ENCODE assay signal across 17 cellular contexts in the genomic region with DNA sequence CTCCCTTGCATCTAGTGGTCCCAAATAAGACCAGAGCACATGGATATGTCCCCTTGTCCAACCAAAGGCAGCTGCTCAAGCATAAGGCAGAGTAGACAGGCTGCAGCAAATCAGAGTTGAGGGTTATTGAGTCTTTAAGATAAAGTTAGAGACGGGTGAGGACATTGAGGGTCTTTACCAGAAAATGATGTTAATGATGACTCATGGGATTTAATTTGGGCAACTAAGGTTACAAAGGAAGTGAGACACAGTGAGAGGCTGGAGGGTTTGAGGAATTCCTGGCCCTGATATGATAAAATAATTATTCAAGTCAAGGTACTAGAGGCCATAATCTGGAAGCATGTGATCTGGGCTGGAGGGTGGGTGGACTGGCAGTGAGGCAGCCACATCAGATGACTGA.
DNase-seq lines count a peak whose midpoint lies in the region; ATAC-seq, FAIRE-seq and TF ChIP-seq lines count a peak whose summit lies in the region.
"Had no signal": no experiment of that assay in that cellular context is flagged by ENCODE, and none has a peak within 500 bp of the region (broad histone marks: within the 10 kb centered on the region; RNA-seq: fewer than 3 reads in every experiment).

No MANE protein-coding gene starts in this region.

- H3K9ac ChIP-seq in IMR-90 (ENCODE audit: low read depth, low read length) (no peak overlapping the region), K562 (ENCODE audit: insufficient read depth in 1 of 2, low read depth in 2 of 2, low read length in 2 of 2) (no peak overlapping the region)

- no peak overlapping the region for H3K56ac ChIP-seq in IMR-90 (ENCODE audit: extremely low read depth, insufficient read depth, low read length)

- TF ChIP-seq RAD21 in IMR-90 (IDR thresholded peaks at IDR 0.05; ENCODE audit: low read length) (no peak), K562 (CRISPR knock-in tag; conservative IDR thresholded peaks at IDR 0.05 in 1 of 2, IDR thresholded peaks at IDR 0.05 in 1 of 2) (no peak)

- H3K9me1 ChIP-seq in IMR-90 (ENCODE audit: insufficient read depth, low read length) (peaks cover 18% of the 10 kb centered on the region), K562 (ENCODE audit: control insufficient read depth, insufficient read depth, low read length) (no peaks in the 10 kb centered on the region)

- no peak overlapping the region for H3K4me3 ChIP-seq in A673 (ENCODE audit: low read depth, low read length, poor library complexity, severe bottlenecking)
- H3K4me3 ChIP-seq in IMR-90 (ENCODE audit: insufficient read depth, low read depth, low read length) = no peak overlapping the region
- H3K4me3 ChIP-seq in K562 = no peak overlapping the region
- H3K4me3 ChIP-seq in retinal pigment epithelial cell (ENCODE audit: low read length) = no peak overlapping the region
- H3K4me3 ChIP-seq: GM12878, HAP-1 had no signal

- H3K4ac ChIP-seq in IMR-90 (ENCODE audit: low read depth, low read length) = peak overlapping the region; percentile 71

- no peak overlapping the region for H3K23ac ChIP-seq in IMR-90 (ENCODE audit: low read depth, low read length)

- H4K8ac ChIP-seq in IMR-90 (ENCODE audit: low read depth in 2 of 2, low read length in 2 of 2) = peak overlapping the region; percentile 45 to 50; a peak in 3 of 4 replicates

- TF ChIP-seq POLR2A in IMR-90 (IDR thresholded peaks at IDR 0.05; ENCODE audit: low read depth, low read length) (no peak), K562 (conservative IDR thresholded peaks at IDR 0.05) (no peak)

- H3K36me3 ChIP-seq in A673 (ENCODE audit: insufficient read depth, low read length, poor library complexity, severe bottlenecking) (no peaks in the 10 kb centered on the region), IMR-90 (ENCODE audit: control insufficient read depth, insufficient read depth, low read length) (no peaks in the 10 kb centered on the region), K562 (ENCODE audit: control insufficient read depth, insufficient read depth, low read length) (no peaks in the 10 kb centered on the region)
- H3K36me3 ChIP-seq: HAP-1 had no signal

- dilution Hi-C loops in IMR-90 (cut with HindIII; ENCODE audit: low sequenced_read_pairs, unreplicated experiment) = no loop called here

- in situ Hi-C loops in IMR-90 (cut with MboI; ENCODE audit: low sequenced_read_pairs) (no loop called here), K562 (cut with MboI) (no loop called here)

- peak overlapping the region; percentile 59; the same call in 1 of the 2 replicates for H3K18ac ChIP-seq in IMR-90 (ENCODE audit: low read depth, low read length)

- H2BK15ac ChIP-seq in IMR-90 (ENCODE audit: low read depth, low read length) = peak overlapping the region; percentile 95; the same call in 2 of the 3 replicates

- H2AFZ ChIP-seq in IMR-90 (replicated peaks; ENCODE audit: low read length, poor library complexity) (no peak overlapping the region), K562 (ENCODE audit: low read depth, low read length) (no peak overlapping the region)

- CTCF ChIA-PET in A673 (lab: Charles Lee) (no interaction called here), IMR-90 (lab: Yijun Ruan, JAX) (interaction anchor here (1.0 to 1.7 kb wide), 2 partner anchors 143 to 642 kb away, joined by 3 to 4 read pairs; no protein-coding TSS in a partner anchor), K562 (lab: Yijun Ruan, JAX; ENCODE audit: low intra/inter-chr PET ratio) (interaction anchor here (0.5 kb wide), 1 partner anchor 623 kb away, joined by 3 read pairs; no protein-coding TSS in a partner anchor), HEK293T (lab: Yijun Ruan, JAX) (no interaction called here)

- H2BK120ac ChIP-seq in IMR-90 (ENCODE audit: low read depth, low read length) = peak overlapping the region; percentile 68

- no peak for FAIRE-seq in K562 (lab: Jason Lieb, UNC)
- FAIRE-seq: GM12878, GM18507 had no signal

- intact Hi-C loops in A673 (cut with micrococcal nuclease; ENCODE audit: unreplicated experiment) = no loop called here
- intact Hi-C loops in IMR-90 (cut with micrococcal nuclease) = no loop called here
- intact Hi-C loops in K562 (cut with micrococcal nuclease) = no loop called here

- H4K5ac ChIP-seq in IMR-90 (ENCODE audit: low read depth, low read length) = peak overlapping the region; percentile 78; the same call in 1 of the 2 replicates

- H3K27ac ChIP-seq in A673 (ENCODE audit: low read depth, low read length, poor library complexity, severe bottlenecking) = no peak overlapping the region
- no peak overlapping the region; the same call in 1 of the 2 replicates for H3K27ac ChIP-seq in IMR-90 (ENCODE audit: insufficient read depth, low read length)
- H3K27ac ChIP-seq in K562 (ENCODE audit: extremely low read depth, low read depth, low read length) = no peak overlapping the region

- DNase-seq in A673 (ENCODE audit: low spot score) (peak; percentile 13), IMR-90 (no peak), K562 (ENCODE audit: extremely low read depth in 1 of 4, low spot score in 3 of 4) (no peak), retinal pigment epithelial cell (ENCODE audit: low read depth) (peak; percentile 40), HEK293T (ENCODE audit: extremely low spot score) (no peak)
- no peak for DNase-seq in activated CD4-positive, CD25-positive, alpha-beta regulatory T cell treated with anti-CD3 and anti-CD28 coated beads, Interleukin-2, amount 50 U/mL, for 72 hours
- DNase-seq: 8988T; C1 segment of cervical spinal cord; Calu3; CD4-positive, alpha-beta T cell; DMS 273 treated with DMSO at 0.1 percent for 48 hours; GOT3; KG1 had no signal

- H2AK9ac ChIP-seq in IMR-90 (replicated peaks; ENCODE audit: low read depth, low read length, poor library complexity) = peak overlapping the region; percentile 48

- H2BK20ac ChIP-seq in IMR-90 (ENCODE audit: low read depth, low read length) = peak overlapping the region; percentile 71

- no peak for TF ChIP-seq EP300 in K562 (IDR thresholded peaks at IDR 0.05; ENCODE audit: low read length)

- no peak overlapping the region for H2BK5ac ChIP-seq in IMR-90 (ENCODE audit: low read depth, low read length, poor library complexity, severe bottlenecking)

- peak overlapping the region; percentile 12 for H2AK5ac ChIP-seq in IMR-90 (ENCODE audit: low read depth, low read length)

- H3K4me1 ChIP-seq in A673 (ENCODE audit: insufficient read depth, low read length, poor library complexity, severe bottlenecking) = peaks cover 5% of the 10 kb centered on the region
- peaks cover 14% of the 10 kb centered on the region for H3K4me1 ChIP-seq in IMR-90 (ENCODE audit: control insufficient read depth, insufficient read depth, low read length)
- no peaks in the 10 kb centered on the region for H3K4me1 ChIP-seq in K562 (replicated peaks in 1 of 2; ENCODE audit: control insufficient read depth in 2 of 2, insufficient read depth in 2 of 2, low read length in 2 of 2)
- H3K4me1 ChIP-seq: HAP-1 had no signal

- no peaks in the 10 kb centered on the region for H3K79me1 ChIP-seq in IMR-90 (ENCODE audit: low read depth in 1 of 2, low read length in 2 of 2)

- H3K9me3 ChIP-seq in A673 (ENCODE audit: low read depth, low read length, poor library complexity, severe bottlenecking) (no peaks in the 10 kb centered on the region), IMR-90 (ENCODE audit: control insufficient read depth, insufficient read depth, low read length) (no peaks in the 10 kb centered on the region), K562 (replicated peaks; ENCODE audit: control insufficient read depth, insufficient read depth, low read depth, low read length) (no peaks in the 10 kb centered on the region)
- H3K9me3 ChIP-seq: HAP-1 had no signal

- 67% methylated on average over 1 of the region's 1 CpG; no CpG with 5 or more reads in 1 of the 2 experiments for WGBS in IMR-90 (ENCODE audit: extremely low coverage in 2 of 2, insufficient read length in 1 of 2), 2 experiments
- WGBS in K562 (ENCODE audit: insufficient coverage, low coverage, missing lambda C conversion rate) = 0% methylated on average over 1 of the region's 1 CpG

- H3K79me2 ChIP-seq in K562 (ENCODE audit: control insufficient read depth, insufficient read depth, low read length) = no peaks in the 10 kb centered on the region

- TF ChIP-seq CTCF in A673 (conservative IDR thresholded peaks at IDR 0.05; ENCODE audit: low read depth, low read length) (no peak), IMR-90 (conservative IDR thresholded peaks at IDR 0.05; ENCODE audit: low read depth, low read length) (no peak), K562 (IDR thresholded peaks at IDR 0.05 in 2 of 3, conservative IDR thresholded peaks at IDR 0.05 in 1 of 3; ENCODE audit: insufficient read depth in 2 of 3, low read depth in 1 of 3, low read length in 3 of 3) (no peak), retinal pigment epithelial cell (conservative IDR thresholded peaks at IDR 0.05; ENCODE audit: low read depth, low read length) (no peak)

- POLR2A ChIA-PET in A673 (lab: Charles Lee; ENCODE audit: low non-redundant PET) (interaction anchor here (0.6 kb wide), 1 partner anchor 11 kb away, joined by 3 read pairs; no protein-coding TSS in a partner anchor), IMR-90 (lab: Charles Lee; ENCODE audit: unreplicated experiment) (no interaction called here), K562 (lab: Yijun Ruan, JAX) (no interaction called here), HEK293T (lab: Yijun Ruan, JAX) (no interaction called here)

- peak overlapping the region; percentile 50 for H4K91ac ChIP-seq in IMR-90 (ENCODE audit: insufficient read depth, low read depth, low read length)

- H3K27me3 ChIP-seq in A673 (replicated peaks; ENCODE audit: insufficient read depth, low read depth, low read length, poor library complexity) (no peaks in the 10 kb centered on the region), IMR-90 (ENCODE audit: control insufficient read depth, insufficient read depth, low read length) (no peaks in the 10 kb centered on the region), K562 (ENCODE audit: control insufficient read depth in 2 of 2, insufficient read depth in 2 of 2, low read length in 2 of 2) (peaks cover 8 to 20% of the 10 kb centered on the region in 2 experiments)

- H3K4me2 ChIP-seq in IMR-90 (ENCODE audit: low read depth, low read length) (no peak overlapping the region), K562 (ENCODE audit: insufficient read depth, low read length) (no peak overlapping the region)

- H4K20me1 ChIP-seq in IMR-90 (ENCODE audit: insufficient read depth, low read length) (no peaks in the 10 kb centered on the region), K562 (replicated peaks; ENCODE audit: control insufficient read depth, insufficient read depth, low read length) (no peaks in the 10 kb centered on the region)

- ATAC-seq in IMR-90 (ENCODE audit: low read depth) (0 out of 2 replicates have a peak, but pooled peaks have one; percentile 8), K562 (no peak), GM21825 (IDR thresholded peaks at IDR 0.05; ENCODE audit: unreplicated experiment) (no peak)
- ATAC-seq: GM12878 had no signal

- peak overlapping the region; percentile 78 for H3K14ac ChIP-seq in IMR-90 (replicated peaks; ENCODE audit: low read depth, low read length)

- BruUV-seq in A673 (replicated peaks; lab: Mats Ljungman, UMichigan) (no TSS peak), IMR-90 (replicated peaks; lab: Mats Ljungman, UMichigan) (no TSS peak), K562 (replicated peaks; lab: Mats Ljungman, UMichigan) (no TSS peak)

TF ChIP-seq in K562, 482 proteins besides CTCF, POLR2A, EP300 and RAD21 (continues in another document):
- no peak for TF ChIP-seq ZFP1 (CRISPR knock-in tag; IDR thresholded peaks at IDR 0.05)

TF ChIP-seq in HEK293T, 16 proteins besides CTCF, POLR2A, EP300 and RAD21 (continues in another document):
- TF ChIP-seq SUZ12 (IDR thresholded peaks at IDR 0.05) (no peak), NFRKB (IDR thresholded peaks at IDR 0.05) (no peak)

Comparison
In these comparisons a context has a peak if more than half of its experiments do, and no peak if none do; other contexts are left out.
1. DNase-seq: peak in A673 (single experiment) and retinal pigment epithelial cell (single experiment); none in IMR-90 (single experiment), K562 (0 of 4), activated CD4-positive, CD25-positive, alpha-beta regulatory T cell treated with anti-CD3 and anti-CD28 coated beads, Interleukin-2, amount 50 U/mL, for 72 hours (single experiment) and HEK293T (single experiment).
2. CTCF ChIA-PET loops: an anchor here in IMR-90 (1.0 to 1.7 kb wide) and K562 (0.5 kb wide); none called in A673 and HEK293T.